In the genomic region with DNA sequence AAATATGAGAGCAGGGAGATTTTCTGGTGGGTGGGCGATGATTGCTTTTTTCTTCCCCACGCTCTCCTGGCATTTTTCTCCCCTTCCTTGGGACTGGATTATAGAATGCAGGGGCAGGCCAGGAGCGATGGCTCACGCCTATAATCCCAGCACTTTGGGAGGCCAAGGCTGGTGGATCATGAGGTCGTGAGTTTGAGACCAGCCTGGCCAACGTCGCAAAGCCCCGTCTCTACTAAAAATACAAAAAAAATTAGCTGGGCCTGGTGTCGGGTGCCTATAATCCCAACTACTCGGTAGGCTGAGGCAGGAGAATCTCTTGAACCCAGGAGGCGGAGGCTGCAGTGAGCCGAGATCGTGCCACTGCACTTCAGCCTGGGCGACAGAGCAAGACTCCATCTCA, we compare ENCODE assay signal across 8 cellular contexts. TPM values are rescaled to one million over a fixed set of nuclear protein-coding genes. Genes with fewer than 3 reads are reported as not detected.
"Had no signal": no experiment of that assay in that cellular context is flagged by ENCODE, and none has a peak within 500 bp of the region (broad histone marks: within the 10 kb centered on the region; RNA-seq: fewer than 3 reads in every experiment).

No MANE protein-coding gene starts in this region.

RNA-seq across cellular contexts. Expression of a gene that starts 56.0 kb away (rescaled TPM):
- total RNA-seq: esophagus mucosa, esophagus squamous epithelium, gastrocnemius medialis, glomerular endothelial cell, kidney epithelial cell, left cardiac atrium, lower lobe of right lung, mesenteric fat pad had no signal
